Comparison of ENCODE assay signal across 15 cellular contexts in the genomic region with DNA sequence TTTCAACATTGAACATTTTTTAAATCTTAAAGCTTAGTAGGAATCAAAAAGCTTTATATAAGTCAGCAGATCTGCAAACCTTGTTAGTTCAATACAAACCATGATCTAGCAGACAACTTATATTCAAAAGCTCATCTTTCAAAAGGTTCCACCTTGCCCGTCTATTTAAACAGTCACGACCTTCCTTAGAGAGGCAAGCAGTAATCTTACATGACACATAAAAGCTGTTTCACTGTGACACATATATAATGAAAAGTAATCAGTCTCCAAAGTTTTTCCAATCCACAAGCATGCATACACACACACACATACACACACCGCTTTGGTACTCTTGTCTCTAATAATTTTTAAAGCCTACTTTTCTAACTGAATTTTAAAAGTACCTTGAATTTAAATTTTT. TPM values are rescaled to one million over a fixed set of nuclear protein-coding genes. Genes with fewer than 3 reads are reported as not detected.
DNase-seq lines count a peak whose midpoint lies in the region; ATAC-seq and TF ChIP-seq lines count a peak whose summit lies in the region.
"Had no signal": no experiment of that assay in that cellular context is flagged by ENCODE, and none has a peak within 500 bp of the region (broad histone marks: within the 10 kb centered on the region; RNA-seq: fewer than 3 reads in every experiment).

No MANE protein-coding gene starts in this region.

- no peaks in the 10 kb centered on the region for H3K79me2 ChIP-seq in smooth muscle cell (ENCODE audit: low read depth)
- H3K79me2 ChIP-seq in H9 (ENCODE audit: insufficient read depth, low read length) = no peaks in the 10 kb centered on the region

- H3K4ac ChIP-seq in H9 (ENCODE audit: low read depth, low read length) = no peak overlapping the region

- peaks cover 6% of the 10 kb centered on the region for H3F3A ChIP-seq in smooth muscle cell (ENCODE audit: low read depth)

- H3K4me1 Mint-ChIP-seq in T-helper 1 cell treated with Interleukin-12 subunit alpha and Interleukin-12 subunit beta and Interleukin-4 antibody, amounts not matched to agents 30 μg/mL and 1 μg/mL, for 36 hours (ENCODE audit: low read depth) = peaks cover 19% of the 10 kb centered on the region
- no peaks in the 10 kb centered on the region for H3K4me1 Mint-ChIP-seq in H9

- H3K27me3 Mint-ChIP-seq in T-helper 1 cell treated with Interleukin-12 subunit alpha and Interleukin-12 subunit beta and Interleukin-4 antibody, amounts not matched to agents 30 μg/mL and 1 μg/mL, for 36 hours (ENCODE audit: low read depth) = no peaks in the 10 kb centered on the region
- H3K27me3 Mint-ChIP-seq in H9 (ENCODE audit: low read depth) = no peaks in the 10 kb centered on the region

- H2AK5ac ChIP-seq in H9 (ENCODE audit: insufficient read length, low read length) = no peak overlapping the region

- TF ChIP-seq CTCF in esophagus squamous epithelium (IDR thresholded peaks at IDR 0.05) (no peak), smooth muscle cell (IDR thresholded peaks at IDR 0.05; ENCODE audit: borderline replicate concordance, insufficient read depth, poor library complexity, severe bottlenecking) (no peak), H9 (conservative IDR thresholded peaks at IDR 0.05) (no peak)

- no peak for ATAC-seq in HG03196 (IDR thresholded peaks at IDR 0.05; ENCODE audit: unreplicated experiment)
- ATAC-seq: left colon had no signal

- H3K23me2 ChIP-seq in H9 (ENCODE audit: insufficient read length, low read depth, low read length, poor library complexity, severe bottlenecking) = no peaks in the 10 kb centered on the region

- peaks cover 40% of the 10 kb centered on the region for H3K4me1 ChIP-seq in SJSA1 (replicated peaks)
- H3K4me1 ChIP-seq in esophagus squamous epithelium = peaks cover 0 to 58% (median 21%) of the 10 kb centered on the region in 3 donors
- peaks cover 3% of the 10 kb centered on the region for H3K4me1 ChIP-seq in smooth muscle cell (ENCODE audit: low read depth)
- no peaks in the 10 kb centered on the region for H3K4me1 ChIP-seq in H9 (ENCODE audit: insufficient read depth, low read length)

- H3K27me3 ChIP-seq in SJSA1 (replicated peaks) (no peaks in the 10 kb centered on the region), esophagus squamous epithelium (no peaks in the 10 kb centered on the region), smooth muscle cell (ENCODE audit: low read depth) (no peaks in the 10 kb centered on the region), H9 (ENCODE audit: insufficient read depth, low read length) (no peaks in the 10 kb centered on the region)
- H3K27me3 ChIP-seq: right atrium auricular region had no signal

- H3K4me2 ChIP-seq in smooth muscle cell (peak overlapping the region; percentile 34), H9 (ENCODE audit: insufficient read depth, insufficient read length, low read length) (no peak overlapping the region)

- intact Hi-C loops in esophagus squamous epithelium (cut with DNase I) = no loop called here

- no peak overlapping the region for H2BK20ac ChIP-seq in H9 (ENCODE audit: low read depth, low read length, poor library complexity, severe bottlenecking)

- no peak overlapping the region for H3K4me3 Mint-ChIP-seq in T-helper 1 cell treated with Interleukin-12 subunit alpha and Interleukin-12 subunit beta and Interleukin-4 antibody, amounts not matched to agents 30 μg/mL and 1 μg/mL, for 36 hours
- no peak overlapping the region for H3K4me3 Mint-ChIP-seq in H9

- no peak overlapping the region for H3K56ac ChIP-seq in H9 (ENCODE audit: insufficient read length, low read depth, low read length)

- H3K23ac ChIP-seq in H9 (ENCODE audit: insufficient read length, low read depth, low read length) = no peak overlapping the region

- H3K79me1 ChIP-seq in H9 (ENCODE audit: insufficient read depth, low read depth, low read length, poor library complexity, severe bottlenecking) = no peaks in the 10 kb centered on the region

- WGBS in esophagus squamous epithelium, 2 donors = 40 to 58% methylated on average over 3 of the region's 3 CpGs
- 45% methylated on average over 3 of the region's 3 CpGs for WGBS in smooth muscle cell (ENCODE audit: low lambda C conversion rate)
- WGBS in H9 (ENCODE audit: extremely low coverage, insufficient read length, low lambda C conversion rate) = no CpG with 5 or more reads among the region's 3 CpGs

- H2AFZ ChIP-seq in smooth muscle cell (ENCODE audit: low read depth) (no peak overlapping the region), H9 (ENCODE audit: low read length) (no peak overlapping the region)

- H2BK5ac ChIP-seq in H9 (ENCODE audit: insufficient read length, low read length) = no peak overlapping the region

- no peak overlapping the region for H3T11ph ChIP-seq in H9 (ENCODE audit: low read length)

- no peaks in the 10 kb centered on the region for H4K20me1 ChIP-seq in smooth muscle cell (ENCODE audit: low read depth)
- H4K20me1 ChIP-seq in H9 (ENCODE audit: control insufficient read depth, insufficient read depth, insufficient read length) = no peaks in the 10 kb centered on the region

- no peak overlapping the region for H2BK15ac ChIP-seq in H9 (ENCODE audit: low read depth, low read length)

- H2BK12ac ChIP-seq in H9 (ENCODE audit: insufficient read length, low read depth, low read length) = no peak overlapping the region

- no peak for TF ChIP-seq POLR2A in esophagus squamous epithelium (IDR thresholded peaks at IDR 0.05)

- DNase-seq in T-helper 1 cell (no peak), SJSA1 (ENCODE audit: low read depth in 1 of 2, low spot score in 2 of 2) (no peak), esophagus squamous epithelium (lab: John Stamatoyannopoulos, UW) (no peak), smooth muscle cell (lab: John Stamatoyannopoulos, UW; ENCODE audit: unreplicated experiment) (no peak), H9 (no peak), NCI-H82 treated with DMSO at 0.1 percent for 48 hours (lab: John Stamatoyannopoulos, UW; ENCODE audit: unreplicated experiment) (no peak)
- DNase-seq: activated effector memory CD4-positive, alpha-beta T cell treated with Interleukin-2 at 50 U/mL for 16 hours; COR-L47; left colon; NCI-H187; NCI-H526 treated with DMSO at 0.1 percent for 48 hours had no signal

- peaks cover 41% of the 10 kb centered on the region for H3K36me3 Mint-ChIP-seq in T-helper 1 cell treated with Interleukin-12 subunit alpha and Interleukin-12 subunit beta and Interleukin-4 antibody, amounts not matched to agents 30 μg/mL and 1 μg/mL, for 36 hours (ENCODE audit: low read depth)
- H3K36me3 Mint-ChIP-seq in H9 (ENCODE audit: insufficient read depth in 1 of 3, low read depth in 3 of 3) = peaks cover 16 to 31% (median 25%) of the 10 kb centered on the region in 3 experiments

- H3K9ac ChIP-seq in smooth muscle cell (ENCODE audit: low read depth) (no peak overlapping the region), H9 (ENCODE audit: extremely low read depth, insufficient read length, low read length) (no peak overlapping the region)

- H3K9me3 ChIP-seq in SJSA1 (replicated peaks) (no peaks in the 10 kb centered on the region), esophagus squamous epithelium (no peaks in the 10 kb centered on the region), smooth muscle cell (replicated peaks; ENCODE audit: low read depth) (no peaks in the 10 kb centered on the region), H9 (ENCODE audit: control insufficient read depth, low read depth, low read length) (no peaks in the 10 kb centered on the region)
- H3K9me3 ChIP-seq: right atrium auricular region had no signal

- H3K27ac ChIP-seq in SJSA1 (peak overlapping the region; percentile 57), esophagus squamous epithelium (peak overlapping the region in 3 of 4 donors; percentile 55 to 76 (median 63)), smooth muscle cell (ENCODE audit: low read depth) (peak overlapping the region; percentile 85), H9 (ENCODE audit: insufficient read length, low read depth, low read length) (no peak overlapping the region)
- H3K27ac ChIP-seq: 22Rv1 had no signal

- H4K5ac ChIP-seq in H9 (ENCODE audit: insufficient read length, low read depth, low read length) = no peak overlapping the region

- no peaks in the 10 kb centered on the region for H3K9me3 Mint-ChIP-seq in T-helper 1 cell treated with Interleukin-12 subunit alpha and Interleukin-12 subunit beta and Interleukin-4 antibody, amounts not matched to agents 30 μg/mL and 1 μg/mL, for 36 hours
- H3K9me3 Mint-ChIP-seq in H9 = peaks cover 3 to 7% of the 10 kb centered on the region in 2 experiments; a peak in 3 of 5 replicates

- no peak overlapping the region for H3K4me3 ChIP-seq in SJSA1
- no peak overlapping the region for H3K4me3 ChIP-seq in esophagus squamous epithelium
- no peak overlapping the region for H3K4me3 ChIP-seq in smooth muscle cell
- H3K4me3 ChIP-seq: right atrium auricular region had no signal

- peak overlapping the region; percentile 58 for H3K27ac Mint-ChIP-seq in T-helper 1 cell treated with Interleukin-12 subunit alpha and Interleukin-12 subunit beta and Interleukin-4 antibody, amounts not matched to agents 30 μg/mL and 1 μg/mL, for 36 hours
- peak overlapping the region in 1 of 3 experiments; percentile 18; a peak in 4 of 7 replicates for H3K27ac Mint-ChIP-seq in H9

- H3K36me3 ChIP-seq in SJSA1 (peaks cover 28% of the 10 kb centered on the region), esophagus squamous epithelium (peaks cover 0 to 72% (median 14%) of the 10 kb centered on the region in 3 donors), smooth muscle cell (ENCODE audit: low read depth) (peaks cover 3% of the 10 kb centered on the region)

- no peak overlapping the region for H2BK120ac ChIP-seq in H9 (ENCODE audit: low read depth, low read length, poor library complexity, severe bottlenecking)

- H3K18ac ChIP-seq in H9 (ENCODE audit: insufficient read length, low read depth, low read length) = no peak overlapping the region

- H3K14ac ChIP-seq in H9 (ENCODE audit: insufficient read depth, low read length) = no peak overlapping the region

- H4K91ac ChIP-seq in H9 (ENCODE audit: insufficient read length, low read depth, low read length) = no peak overlapping the region

- no peak overlapping the region for H4K8ac ChIP-seq in H9 (replicated peaks; ENCODE audit: insufficient read length, low read depth, low read length)

RNA-seq across cellular contexts. Expression of a gene that starts 12.9 kb away (rescaled TPM):
- total RNA-seq in SJSA1 (2014; rRNA removed; shearing (Covaris generic)) = 81.6 and 102 TPM in 2 replicates
- total RNA-seq in esophagus squamous epithelium = 100 to 1,000 TPM; 227 to 792 (median 519) TPM
- total RNA-seq in smooth muscle cell = 68.4 and 69.4 TPM in 2 replicates
- 53.2 and 72.0 TPM in 2 replicates for polyA plus RNA-seq in smooth muscle cell
- total RNA-seq in H9 (2021) = 78.5 and 80.5 TPM in 2 replicates

RNA-seq across cellular contexts. Expression of a gene that starts 47.2 kb away (rescaled TPM):
- 91.4 and 111 TPM in 2 replicates for total RNA-seq in SJSA1 (2014; rRNA removed; shearing (Covaris generic))
- total RNA-seq in esophagus squamous epithelium (100 to 1,000 TPM in 1 of 4 donors, 10 to 100 TPM in 3; 45.0 to 105 (median 82.6) TPM), smooth muscle cell (90.2 and 94.1 TPM in 2 replicates), H9 (2021) (138 and 142 TPM in 2 replicates)
- 39.4 and 56.8 TPM in 2 replicates for polyA plus RNA-seq in smooth muscle cell
